Comparison of ENCODE assay signal across 1 cellular context in the genomic region with DNA sequence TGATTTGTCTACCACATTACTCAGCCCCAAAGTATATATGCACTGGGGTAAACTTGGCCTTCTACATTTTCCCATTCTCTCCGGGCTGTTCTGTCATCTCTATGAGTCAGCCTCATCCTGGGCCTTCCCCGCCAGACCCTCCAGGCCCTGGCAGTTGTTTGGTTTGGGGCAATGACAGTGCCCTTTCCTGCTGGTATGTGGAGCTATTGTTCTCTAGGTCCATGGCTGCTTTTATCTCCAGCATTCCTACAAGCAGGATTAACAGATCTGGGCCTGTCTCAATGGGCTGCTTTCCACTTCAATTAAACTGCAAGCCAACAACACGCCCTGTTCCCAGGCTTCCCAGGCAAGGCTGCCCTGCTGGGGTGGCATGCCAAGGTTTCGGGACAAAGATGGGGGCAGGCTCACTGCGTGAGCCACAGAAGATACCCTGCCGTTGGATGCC.
TF ChIP-seq lines count a peak whose summit lies in the region.

No MANE protein-coding gene starts in this region.

TF ChIP-seq in SK-N-SH treated with all-trans-retinoic acid at 6 μM for 48 hours, 23 proteins besides CTCF, POLR2A, EP300 and RAD21 (continued from another document):
- TF ChIP-seq, protein P1, sequence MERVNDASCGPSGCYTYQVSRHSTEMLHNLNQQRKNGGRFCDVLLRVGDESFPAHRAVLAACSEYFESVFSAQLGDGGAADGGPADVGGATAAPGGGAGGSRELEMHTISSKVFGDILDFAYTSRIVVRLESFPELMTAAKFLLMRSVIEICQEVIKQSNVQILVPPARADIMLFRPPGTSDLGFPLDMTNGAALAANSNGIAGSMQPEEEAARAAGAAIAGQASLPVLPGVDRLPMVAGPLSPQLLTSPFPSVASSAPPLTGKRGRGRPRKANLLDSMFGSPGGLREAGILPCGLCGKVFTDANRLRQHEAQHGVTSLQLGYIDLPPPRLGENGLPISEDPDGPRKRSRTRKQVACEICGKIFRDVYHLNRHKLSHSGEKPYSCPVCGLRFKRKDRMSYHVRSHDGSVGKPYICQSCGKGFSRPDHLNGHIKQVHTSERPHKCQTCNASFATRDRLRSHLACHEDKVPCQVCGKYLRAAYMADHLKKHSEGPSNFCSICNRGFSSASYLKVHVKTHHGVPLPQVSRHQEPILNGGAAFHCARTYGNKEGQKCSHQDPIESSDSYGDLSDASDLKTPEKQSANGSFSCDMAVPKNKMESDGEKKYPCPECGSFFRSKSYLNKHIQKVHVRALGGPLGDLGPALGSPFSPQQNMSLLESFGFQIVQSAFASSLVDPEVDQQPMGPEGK (CRISPR knock-in tag; IDR thresholded peaks at IDR 0.05; ENCODE audit: borderline replicate concordance), result no peak
- 0 out of 2 replicates have a peak, but pooled peaks have one; percentile 71 for TF ChIP-seq CSDC2 (CRISPR knock-in tag; IDR thresholded peaks at IDR 0.05)
- no peak for TF ChIP-seq OSR1 (CRISPR knock-in tag; IDR thresholded peaks at IDR 0.05)
- TF ChIP-seq PPARA (CRISPR knock-in tag; IDR thresholded peaks at IDR 0.05; ENCODE audit: borderline replicate concordance), result no peak
- no peak for TF ChIP-seq ZFP30 (CRISPR knock-in tag; IDR thresholded peaks at IDR 0.05)
- no peak for TF ChIP-seq TOX (CRISPR knock-in tag; IDR thresholded peaks at IDR 0.05; ENCODE audit: borderline replicate concordance)
- TF ChIP-seq SNAI2 (CRISPR knock-in tag; IDR thresholded peaks at IDR 0.05), result no peak; the same call in 1 of the 2 replicates
- no peak for TF ChIP-seq TCF4 (CRISPR knock-in tag; IDR thresholded peaks at IDR 0.05; ENCODE audit: borderline replicate concordance)
- TF ChIP-seq, protein P2, sequence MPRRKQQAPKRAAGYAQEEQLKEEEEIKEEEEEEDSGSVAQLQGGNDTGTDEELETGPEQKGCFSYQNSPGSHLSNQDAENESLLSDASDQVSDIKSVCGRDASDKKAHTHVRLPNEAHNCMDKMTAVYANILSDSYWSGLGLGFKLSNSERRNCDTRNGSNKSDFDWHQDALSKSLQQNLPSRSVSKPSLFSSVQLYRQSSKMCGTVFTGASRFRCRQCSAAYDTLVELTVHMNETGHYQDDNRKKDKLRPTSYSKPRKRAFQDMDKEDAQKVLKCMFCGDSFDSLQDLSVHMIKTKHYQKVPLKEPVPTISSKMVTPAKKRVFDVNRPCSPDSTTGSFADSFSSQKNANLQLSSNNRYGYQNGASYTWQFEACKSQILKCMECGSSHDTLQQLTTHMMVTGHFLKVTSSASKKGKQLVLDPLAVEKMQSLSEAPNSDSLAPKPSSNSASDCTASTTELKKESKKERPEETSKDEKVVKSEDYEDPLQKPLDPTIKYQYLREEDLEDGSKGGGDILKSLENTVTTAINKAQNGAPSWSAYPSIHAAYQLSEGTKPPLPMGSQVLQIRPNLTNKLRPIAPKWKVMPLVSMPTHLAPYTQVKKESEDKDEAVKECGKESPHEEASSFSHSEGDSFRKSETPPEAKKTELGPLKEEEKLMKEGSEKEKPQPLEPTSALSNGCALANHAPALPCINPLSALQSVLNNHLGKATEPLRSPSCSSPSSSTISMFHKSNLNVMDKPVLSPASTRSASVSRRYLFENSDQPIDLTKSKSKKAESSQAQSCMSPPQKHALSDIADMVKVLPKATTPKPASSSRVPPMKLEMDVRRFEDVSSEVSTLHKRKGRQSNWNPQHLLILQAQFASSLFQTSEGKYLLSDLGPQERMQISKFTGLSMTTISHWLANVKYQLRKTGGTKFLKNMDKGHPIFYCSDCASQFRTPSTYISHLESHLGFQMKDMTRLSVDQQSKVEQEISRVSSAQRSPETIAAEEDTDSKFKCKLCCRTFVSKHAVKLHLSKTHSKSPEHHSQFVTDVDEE (CRISPR knock-in tag; IDR thresholded peaks at IDR 0.05), result no peak
- no peak; the same call in 1 of the 2 replicates for TF ChIP-seq ZNF565 (CRISPR knock-in tag; conservative IDR thresholded peaks at IDR 0.05; ENCODE audit: low read depth)
- TF ChIP-seq ARNTL (CRISPR knock-in tag; IDR thresholded peaks at IDR 0.05; ENCODE audit: borderline replicate concordance, low read depth), result no peak
- TF ChIP-seq ZFP3 (CRISPR knock-in tag; IDR thresholded peaks at IDR 0.05), result peak; percentile 75
